ENCODE assay signal across 9 cellular contexts in the genomic region with DNA sequence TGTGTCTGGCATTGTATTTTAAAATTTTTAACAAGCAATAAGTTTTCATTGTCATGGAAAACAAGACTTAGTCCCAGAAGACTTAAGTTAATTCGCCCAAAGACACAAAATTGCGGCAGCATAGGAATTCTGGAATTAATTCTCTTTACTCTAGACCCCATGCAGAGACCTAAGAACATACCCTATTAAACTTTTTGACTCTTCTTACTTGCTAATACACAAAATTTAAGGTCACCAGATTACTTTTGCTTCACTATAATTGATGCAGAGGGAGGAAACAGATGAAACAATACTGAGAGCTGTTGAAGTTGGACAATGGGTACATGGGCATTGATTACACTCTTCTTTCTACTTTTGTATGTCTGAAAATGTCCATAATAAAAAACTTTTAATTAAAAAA.
"Had no signal": no experiment of that assay in that cellular context is flagged by ENCODE, and none has a peak within 500 bp of the region (broad histone marks: within the 10 kb centered on the region; RNA-seq: fewer than 3 reads in every experiment).

No MANE protein-coding gene starts in this region.

- H3K4me3 Mint-ChIP-seq: HFFc6 had no signal

- H3K9me3 Mint-ChIP-seq: HFFc6 had no signal

- H3K9me3 ChIP-seq: HAP-1 had no signal

- FAIRE-seq: HTR-8/SVneo, K562 had no signal

- H3K27ac Mint-ChIP-seq: HFFc6 had no signal

- H3K27ac ChIP-seq: GM23248 had no signal

- ATAC-seq: HCT116, K562 had no signal

- DNase-seq: GM23248, GOT3, H7, HFFc6, IMR-90 had no signal
